1 cellular context compared by ENCODE assay signal in the genomic region with DNA sequence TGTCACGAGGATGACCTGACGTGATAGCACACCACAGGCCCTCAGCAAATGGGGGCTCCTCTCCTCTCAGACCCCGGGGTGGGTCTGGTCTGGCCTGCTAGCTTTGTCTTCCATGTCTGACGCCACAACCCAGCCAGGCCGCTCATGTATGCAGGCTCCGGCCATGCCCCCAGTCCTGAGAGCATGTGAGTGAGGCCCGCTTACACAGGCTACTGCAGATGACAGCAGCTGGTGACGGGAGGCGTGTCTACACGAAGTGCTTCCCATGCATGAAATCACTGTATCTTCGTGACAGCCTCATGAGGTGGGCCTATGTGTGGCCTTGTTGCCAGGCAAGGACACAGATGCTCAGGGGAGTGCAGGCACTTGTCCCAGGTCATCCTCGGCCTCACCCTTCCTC.
TF ChIP-seq lines count a peak whose summit lies in the region.

No MANE protein-coding gene starts in this region.

TF ChIP-seq in IMR-90, 13 proteins besides CTCF, POLR2A, EP300 and RAD21:
- no peak for TF ChIP-seq NFE2L2 (IDR thresholded peaks at IDR 0.05; ENCODE audit: low read depth, low read length)
- TF ChIP-seq FOS (IDR thresholded peaks at IDR 0.05; ENCODE audit: low read depth, low read length): no peak
- TF ChIP-seq, protein P1, sequence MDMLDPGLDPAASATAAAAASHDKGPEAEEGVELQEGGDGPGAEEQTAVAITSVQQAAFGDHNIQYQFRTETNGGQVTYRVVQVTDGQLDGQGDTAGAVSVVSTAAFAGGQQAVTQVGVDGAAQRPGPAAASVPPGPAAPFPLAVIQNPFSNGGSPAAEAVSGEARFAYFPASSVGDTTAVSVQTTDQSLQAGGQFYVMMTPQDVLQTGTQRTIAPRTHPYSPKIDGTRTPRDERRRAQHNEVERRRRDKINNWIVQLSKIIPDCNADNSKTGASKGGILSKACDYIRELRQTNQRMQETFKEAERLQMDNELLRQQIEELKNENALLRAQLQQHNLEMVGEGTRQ (IDR thresholded peaks at IDR 0.05; ENCODE audit: low read depth, low read length): no peak
TF ChIP-seq in IMR-90: peak in this region for 0.
